ENCODE assay signal across 1 cellular context in genomic region chr17:62692159-62692651, GRCh38.
TF ChIP-seq lines count a peak whose summit lies in the region.

No MANE protein-coding gene starts in this region.

TF ChIP-seq in HEK293, 187 proteins besides CTCF, POLR2A, EP300 and RAD21 (continued from another document):
- TF ChIP-seq PRDM10 (tag by site-specific recombination; IDR thresholded peaks at IDR 0.05) (no peak), EGR2 (tag by site-specific recombination; IDR thresholded peaks at IDR 0.05; ENCODE audit: low read depth) (peak; percentile 87), ZNF571 (tag by site-specific recombination; IDR thresholded peaks at IDR 0.05) (no peak), ZNF169 (tag by site-specific recombination; IDR thresholded peaks at IDR 0.05) (no peak)
